Comparison of ENCODE assay signal across 9 cellular contexts in the genomic region with DNA sequence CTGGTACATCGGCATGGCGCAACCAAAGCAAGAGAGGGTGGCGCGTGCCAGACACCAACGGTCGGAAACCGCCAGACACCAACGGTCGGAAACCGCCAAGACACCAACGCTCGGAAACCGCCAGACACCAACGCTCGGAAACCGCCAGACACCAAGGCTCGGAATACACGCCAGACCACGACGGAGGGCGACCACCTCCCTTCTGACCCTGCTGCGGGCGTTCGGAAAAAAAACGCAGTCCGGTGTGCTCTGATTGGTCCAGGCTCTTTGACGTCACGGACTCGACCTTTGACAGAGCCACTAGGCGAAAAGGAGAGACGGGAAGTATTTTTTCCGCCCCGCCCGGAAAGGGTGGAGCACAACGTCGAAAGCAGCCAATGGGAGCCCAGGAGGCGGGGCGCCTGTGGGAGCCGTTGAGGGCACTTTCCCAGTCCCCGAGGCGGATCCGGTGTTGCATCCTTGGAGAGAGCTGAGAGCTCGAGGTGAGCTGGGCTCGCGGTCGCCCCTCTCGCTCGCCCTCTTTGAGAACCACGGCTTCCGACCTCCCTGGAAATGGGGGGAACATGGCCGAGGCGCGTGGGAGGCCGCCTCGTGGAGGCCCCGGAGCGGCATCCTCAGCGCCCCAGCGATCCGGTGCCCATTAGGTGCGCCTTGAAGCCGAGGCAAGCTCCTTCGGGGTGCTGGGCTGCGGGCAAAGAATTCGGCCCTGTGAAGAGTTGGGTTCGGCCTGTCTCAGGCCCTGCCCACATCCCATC. TPM values are rescaled to one million over a fixed set of nuclear protein-coding genes. Genes with fewer than 3 reads are reported as not detected.
A peak's percentile ranks its signal among the peaks of the same experiment; 100 is the strongest.
DNase-seq lines count a peak whose midpoint lies in the region; ATAC-seq, FAIRE-seq and TF ChIP-seq lines count a peak whose summit lies in the region.
"Not testable (repeated sequence)": the region's sequence is repeated elsewhere in the genome, so short reads cannot be mapped to it uniquely, and the experiment has no call there.
"Had no signal": no experiment of that assay in that cellular context is flagged by ENCODE, and none has a peak within 500 bp of the region (broad histone marks: within the 10 kb centered on the region; RNA-seq: fewer than 3 reads in every experiment).

No MANE protein-coding gene starts in this region.

- peak overlapping the region; percentile 62 to 90 for H3K9ac ChIP-seq in K562 (ENCODE audit: insufficient read depth in 1 of 2, low read depth in 2 of 2, low read length in 2 of 2)

- H3K27ac ChIP-seq in K562 (ENCODE audit: extremely low read depth, low read depth, low read length) (peak overlapping the region; percentile 82), pancreas (peak overlapping the region; percentile 71 to 86 (median 76))

- not testable (repeated sequence) for H3K4me1 ChIP-seq in K562 (replicated peaks in 1 of 2; ENCODE audit: control insufficient read depth in 2 of 2, insufficient read depth in 2 of 2, low read length in 2 of 2); pancreas

- CTCF ChIA-PET in K562 (lab: Yijun Ruan, JAX; ENCODE audit: low intra/inter-chr PET ratio), result not testable (repeated sequence)

- FAIRE-seq in K562 (lab: Jason Lieb, UNC), result not testable (repeated sequence)
- FAIRE-seq in pancreas (lab: Jason Lieb, UNC), result peak; percentile 84

- TF ChIP-seq CTCF in K562 (IDR thresholded peaks at IDR 0.05 in 2 of 3, conservative IDR thresholded peaks at IDR 0.05 in 1 of 3; ENCODE audit: insufficient read depth in 2 of 3, low read depth in 1 of 3, low read length in 3 of 3); pancreas (IDR thresholded peaks at IDR 0.05): not testable (repeated sequence)

- TF ChIP-seq POLR2A in K562 (conservative IDR thresholded peaks at IDR 0.05), result peak; percentile 98

- not testable (repeated sequence) for H3K27me3 Mint-ChIP-seq in stimulated activated memory B cell treated with anti-CD40 and anti-IgM and Interleukin-4, amounts not matched to agents 10 μg/mL and 1 μg/mL and 100 μg/mL, for 72 hours

- not testable (repeated sequence) for TF ChIP-seq RAD21 in K562 (CRISPR knock-in tag; conservative IDR thresholded peaks at IDR 0.05 in 1 of 2, IDR thresholded peaks at IDR 0.05 in 1 of 2)

- DNase-seq in ELR (ENCODE audit: low read depth), result peak; percentile 83
- DNase-seq in HS-5 (ENCODE audit: low read depth), result peak; percentile 30
- peak in 1 of 4 experiments; percentile 85 for DNase-seq in K562 (ENCODE audit: extremely low read depth in 1 of 4, low spot score in 3 of 4)
- DNase-seq in left ventricle myocardium superior, result peak; percentile 89
- peak; percentile 76 to 89 (median 82) for DNase-seq in pancreas

- TF ChIP-seq EP300 in K562 (IDR thresholded peaks at IDR 0.05; ENCODE audit: low read length), result not testable (repeated sequence)

- POLR2A ChIA-PET in K562 (lab: Yijun Ruan, JAX), result not testable (repeated sequence)

- H4K20me1 ChIP-seq in K562 (replicated peaks; ENCODE audit: control insufficient read depth, insufficient read depth, low read length), result not testable (repeated sequence)

- peak overlapping the region; percentile 65; the same call in 1 of the 2 replicates for H3K4me2 ChIP-seq in K562 (ENCODE audit: insufficient read depth, low read length)

- peak overlapping the region; percentile 88 for H2AFZ ChIP-seq in K562 (ENCODE audit: low read depth, low read length)

- not testable (repeated sequence) for H3K9me3 Mint-ChIP-seq in stimulated activated memory B cell treated with anti-CD40 and anti-IgM and Interleukin-4, amounts not matched to agents 10 μg/mL and 1 μg/mL and 100 μg/mL, for 72 hours

- intact Hi-C loops in K562 (cut with micrococcal nuclease); left ventricle myocardium superior (cut with micrococcal nuclease); pancreas (cut with DNase I): not testable (repeated sequence)

- not testable (repeated sequence) for BruUV-seq in K562 (replicated peaks; lab: Mats Ljungman, UMichigan)

- in situ Hi-C loops in K562 (cut with MboI), result loop anchor here (25.0 kb wide), 1 partner anchor 1881 kb away; no protein-coding TSS in a partner anchor

- not testable (repeated sequence) for H3K79me2 ChIP-seq in K562 (ENCODE audit: control insufficient read depth, insufficient read depth, low read length)

- not testable (repeated sequence) for H3K4me1 Mint-ChIP-seq in stimulated activated memory B cell treated with anti-CD40 and anti-IgM and Interleukin-4, amounts not matched to agents 10 μg/mL and 1 μg/mL and 100 μg/mL, for 72 hours

- H3K9me3 ChIP-seq in K562 (replicated peaks; ENCODE audit: control insufficient read depth, insufficient read depth, low read depth, low read length); pancreas: not testable (repeated sequence)

- ATAC-seq in GM21737 (IDR thresholded peaks at IDR 0.05; ENCODE audit: unreplicated experiment) (peak; percentile 75), K562 (peak; percentile 94), left ventricle myocardium superior (peak; percentile 96), pancreas (peak; percentile 91 to 98 (median 94))
- ATAC-seq in activated CD4-positive, CD25-positive, alpha-beta regulatory T cell treated with anti-CD3 and anti-CD28 coated beads, Interleukin-2, amount 50 U/mL, for 24 hours, result peak; percentile 88 to 90
- peak; percentile 97 for ATAC-seq in stimulated activated memory B cell treated with anti-CD40 and anti-IgM and Interleukin-4, amounts not matched to agents 10 μg/mL and 1 μg/mL and 100 μg/mL, for 72 hours

- not testable (repeated sequence) for H3K9me1 ChIP-seq in K562 (ENCODE audit: control insufficient read depth, insufficient read depth, low read length)

- peak overlapping the region; percentile 53 for H3K4me3 ChIP-seq in K562
- peak overlapping the region; percentile 31 to 60 (median 41) for H3K4me3 ChIP-seq in pancreas

- H3K4me3 Mint-ChIP-seq in stimulated activated memory B cell treated with anti-CD40 and anti-IgM and Interleukin-4, amounts not matched to agents 10 μg/mL and 1 μg/mL and 100 μg/mL, for 72 hours, result peak overlapping the region; percentile 89

- H3K36me3 ChIP-seq in K562 (ENCODE audit: control insufficient read depth, insufficient read depth, low read length); pancreas: not testable (repeated sequence)

- not testable (repeated sequence) for H3K27me3 ChIP-seq in K562 (ENCODE audit: control insufficient read depth in 2 of 2, insufficient read depth in 2 of 2, low read length in 2 of 2); pancreas

- WGBS in K562 (ENCODE audit: insufficient coverage, low coverage, missing lambda C conversion rate), result 1% methylated on average over 45 of the region's 66 CpGs
- WGBS in pancreas, 2 donors, result 0% methylated on average over 43 to 49 of the region's 66 CpGs

- H3K27ac Mint-ChIP-seq in stimulated activated memory B cell treated with anti-CD40 and anti-IgM and Interleukin-4, amounts not matched to agents 10 μg/mL and 1 μg/mL and 100 μg/mL, for 72 hours, result peak overlapping the region; percentile 96

- H3K36me3 Mint-ChIP-seq in stimulated activated memory B cell treated with anti-CD40 and anti-IgM and Interleukin-4, amounts not matched to agents 10 μg/mL and 1 μg/mL and 100 μg/mL, for 72 hours, result peaks cover 10% of the 10 kb centered on the region

RNA-seq across cellular contexts. Expression of gene SPDYE8, which starts 23.7 kb away (rescaled TPM):
- total RNA-seq in K562 (2011; cell fraction: chromatin; rRNA removed; ENCODE audit: low replicate concordance), result not detected in 2 replicates
- not detected in 2 replicates for total RNA-seq in K562 (2011; cell fraction: nucleolus; rRNA removed)
- not detected in 2 replicates for total RNA-seq in K562 (2011; cell fraction: nucleoplasm; rRNA removed)
- not detected in 2 replicates for total RNA-seq in K562 (2014; rRNA removed)
- total RNA-seq in K562 (2014; rRNA removed; fragmentation: Illumina TruSeq; extraction: Trizol), result not detected in 2 replicates
- not detected in 2 replicates for total RNA-seq in K562 (2015; rRNA removed; fragmentation: Illumina TruSeq; extraction: Trizol)
- total RNA-seq in K562 (2021), result not detected in 2 replicates
- not detected in 2 replicates for polyA plus RNA-seq in K562 (2011; rRNA removed)
- polyA plus RNA-seq in K562 (2011; cell fraction: cytosol; rRNA removed), result not detected in 2 replicates
- not detected in 2 replicates for polyA plus RNA-seq in K562 (2011; cell fraction: nucleus; rRNA removed)
- polyA plus RNA-seq in K562 (2012), result 0.09 and 0.15 TPM in 2 replicates
- polyA plus RNA-seq in K562 (2014; fragmentation: Illumina TruSeq; extraction: Trizol), result not detected in 2 replicates
- polyA plus RNA-seq in K562 (2014; fragmentation: Nextera tagmentation; extraction: Ambion mirVana), result under 1 TPM; 0.03 to 0.10 TPM
- not detected in 2 replicates for polyA plus RNA-seq in K562 (2014; rRNA removed)
- polyA minus RNA-seq in K562 (2011; rRNA and poly(A)+ RNA removed), result not detected in 2 replicates
- polyA minus RNA-seq in K562 (2011; cell fraction: cytosol; rRNA and poly(A)+ RNA removed), result not detected in 2 replicates
- polyA minus RNA-seq in K562 (2011; cell fraction: nucleus; rRNA and poly(A)+ RNA removed), result not detected in 2 replicates
- total RNA-seq in left ventricle myocardium superior, result not detected
- not detected for total RNA-seq in pancreas
- polyA plus RNA-seq in pancreas, result not detected
- total RNA-seq: dermis blood vessel endothelial cell had no signal

RNA-seq across cellular contexts. Expression of gene TRIM74, which starts 36.6 kb away (rescaled TPM):
- total RNA-seq in K562 (2011; cell fraction: chromatin; rRNA removed; ENCODE audit: low replicate concordance), result not detected in 2 replicates
- not detected in 2 replicates for total RNA-seq in K562 (2011; cell fraction: nucleolus; rRNA removed)
- total RNA-seq in K562 (2011; cell fraction: nucleoplasm; rRNA removed), result not detected in 2 replicates
- total RNA-seq in K562 (2014; rRNA removed) (not detected in 2 replicates), K562 (2014; rRNA removed; fragmentation: Illumina TruSeq; extraction: Trizol) (not detected in 2 replicates), K562 (2015; rRNA removed; fragmentation: Illumina TruSeq; extraction: Trizol) (not detected in 2 replicates), K562 (2021) (not detected in 2 replicates), left ventricle myocardium superior (0.35 TPM), pancreas (1 to 10 TPM in 3 of 6 donors, under 1 TPM in 3; 0.15 to 1.4 (median 0.99) TPM)
- polyA plus RNA-seq in K562 (2011; rRNA removed) (not detected in 2 replicates), K562 (2014; fragmentation: Illumina TruSeq; extraction: Trizol) (not detected in 2 replicates), K562 (2014; fragmentation: Nextera tagmentation; extraction: Ambion mirVana) (not detected), K562 (2014; rRNA removed) (not detected in 2 replicates), pancreas (1 to 10 TPM; 1.7 to 1.9 TPM)
- not detected in 2 replicates for polyA plus RNA-seq in K562 (2011; cell fraction: cytosol; rRNA removed)
- polyA plus RNA-seq in K562 (2011; cell fraction: nucleus; rRNA removed), result 0.18 TPM in 1 of 2 replicates, not detected in the other
- 0.58 TPM in 1 of 2 replicates, not detected in the other for polyA plus RNA-seq in K562 (2012)
- not detected in 2 replicates for polyA minus RNA-seq in K562 (2011; rRNA and poly(A)+ RNA removed)
- not detected in 2 replicates for polyA minus RNA-seq in K562 (2011; cell fraction: cytosol; rRNA and poly(A)+ RNA removed)
- not detected in 2 replicates for polyA minus RNA-seq in K562 (2011; cell fraction: nucleus; rRNA and poly(A)+ RNA removed)

RNA-seq across cellular contexts. Expression of gene SPDYE11, which starts 51.8 kb away (rescaled TPM):
- 0.30 TPM in 1 of 2 replicates, not detected in the other for total RNA-seq in K562 (2011; cell fraction: chromatin; rRNA removed; ENCODE audit: low replicate concordance)
- total RNA-seq in K562 (2011; cell fraction: nucleolus; rRNA removed), result not detected in 2 replicates
- not detected in 2 replicates for total RNA-seq in K562 (2011; cell fraction: nucleoplasm; rRNA removed)
- total RNA-seq in K562 (2014; rRNA removed), result not detected in 2 replicates
- total RNA-seq in K562 (2014; rRNA removed; fragmentation: Illumina TruSeq; extraction: Trizol), result not detected in 2 replicates
- total RNA-seq in K562 (2015; rRNA removed; fragmentation: Illumina TruSeq; extraction: Trizol), result not detected in 2 replicates
- not detected in 2 replicates for total RNA-seq in K562 (2021)
- not detected in 2 replicates for polyA plus RNA-seq in K562 (2011; rRNA removed)
- not detected in 2 replicates for polyA plus RNA-seq in K562 (2011; cell fraction: cytosol; rRNA removed)
- not detected in 2 replicates for polyA plus RNA-seq in K562 (2011; cell fraction: nucleus; rRNA removed)
- polyA plus RNA-seq in K562 (2012), result 0.13 and 0.22 TPM in 2 replicates
- not detected in 2 replicates for polyA plus RNA-seq in K562 (2014; fragmentation: Illumina TruSeq; extraction: Trizol)
- polyA plus RNA-seq in K562 (2014; fragmentation: Nextera tagmentation; extraction: Ambion mirVana), result under 1 TPM; 0.06 to 0.27 TPM
- polyA plus RNA-seq in K562 (2014; rRNA removed), result not detected in 2 replicates
- not detected in 2 replicates for polyA minus RNA-seq in K562 (2011; rRNA and poly(A)+ RNA removed)
- polyA minus RNA-seq in K562 (2011; cell fraction: cytosol; rRNA and poly(A)+ RNA removed), result not detected in 2 replicates
- not detected in 2 replicates for polyA minus RNA-seq in K562 (2011; cell fraction: nucleus; rRNA and poly(A)+ RNA removed)
- total RNA-seq in left ventricle myocardium superior, result not detected
- not detected for total RNA-seq in pancreas
- not detected for polyA plus RNA-seq in pancreas
- total RNA-seq: dermis blood vessel endothelial cell had no signal
